10 cellular contexts compared by ENCODE assay signal in genomic region chr11:80466570-80466969, GRCh38.
"Had no signal": no experiment of that assay in that cellular context is flagged by ENCODE, and none has a peak within 500 bp of the region (broad histone marks: within the 10 kb centered on the region; RNA-seq: fewer than 3 reads in every experiment).

No MANE protein-coding gene starts in this region.

- H3K4me3 ChIP-seq: GM23338, HAP-1, K562 had no signal

- H3K27ac ChIP-seq: HL-60 had no signal

- H3K4me2 ChIP-seq: GM23338 had no signal

- H3K36me3 ChIP-seq: HAP-1 had no signal

- H2AFZ ChIP-seq: GM23338 had no signal

- DNase-seq: H7, HFFc6, IMR-90, KG1 had no signal

- FAIRE-seq: H1, K562 had no signal

- ATAC-seq: GM23338, HCT116, K562 had no signal

- H3K4me1 ChIP-seq: HAP-1 had no signal

- H3K9me3 ChIP-seq: HAP-1 had no signal
